ENCODE assay signal across 10 cellular contexts in genomic region chr19:17303940-17304267, GRCh38. TPM values are rescaled to one million over a fixed set of nuclear protein-coding genes. Genes with fewer than 3 reads are reported as not detected.
DNase-seq lines count a peak whose midpoint lies in the region; ATAC-seq and TF ChIP-seq lines count a peak whose summit lies in the region.
"Had no signal": no experiment of that assay in that cellular context is flagged by ENCODE, and none has a peak within 500 bp of the region (broad histone marks: within the 10 kb centered on the region; RNA-seq: fewer than 3 reads in every experiment).

No MANE protein-coding gene starts in this region.

- no peak for DNase-seq in activated CD8-positive, alpha-beta memory T cell treated with anti-CD3 and anti-CD28 coated beads, Interleukin-2, amount 10 ng/mL, durations not matched to agents 7 days and 5 days
- no peak for DNase-seq in activated CD8-positive, alpha-beta memory T cell treated with anti-CD3 and anti-CD28 coated beads, Interleukin-2, amount 50 U/mL, for 4 hours
- DNase-seq in activated naive CD8-positive, alpha-beta T cell treated with anti-CD3 and anti-CD28 coated beads for 36 hours = no peak
- DNase-seq in left lung (no peak), SIG-M5 treated with dmso at 0.1 percent for 504 hours (lab: John Stamatoyannopoulos, UW; ENCODE audit: unreplicated experiment) (no peak), EL (no peak), NCI-H1092 (lab: John Stamatoyannopoulos, UW) (no peak)

- H3K27ac ChIP-seq in left lung (peak overlapping the region; percentile 91 to 92), temporal lobe (ENCODE audit: low read depth, low read length) (peak overlapping the region; percentile 4)
- H3K27ac ChIP-seq: cardiac muscle cell, SJSA1 had no signal

- no peak for ATAC-seq in activated CD8-positive, alpha-beta memory T cell treated with anti-CD3 and anti-CD28 coated beads, Interleukin-2, amount 10 ng/mL, durations not matched to agents 7 days and 5 days
- ATAC-seq in left lung = peak; percentile 4

- peaks cover 1% of the 10 kb centered on the region for H3K36me3 Mint-ChIP-seq in activated CD8-positive, alpha-beta memory T cell treated with anti-CD3 and anti-CD28 coated beads, Interleukin-2, amount 10 ng/mL, durations not matched to agents 7 days and 5 days
- peaks cover 13% of the 10 kb centered on the region for H3K36me3 Mint-ChIP-seq in activated naive CD8-positive, alpha-beta T cell treated with anti-CD3 and anti-CD28 coated beads for 36 hours

- peaks cover 42% of the 10 kb centered on the region for H3K4me1 Mint-ChIP-seq in activated CD8-positive, alpha-beta memory T cell treated with anti-CD3 and anti-CD28 coated beads, Interleukin-2, amount 10 ng/mL, durations not matched to agents 7 days and 5 days
- peaks cover 30% of the 10 kb centered on the region for H3K4me1 Mint-ChIP-seq in activated naive CD8-positive, alpha-beta T cell treated with anti-CD3 and anti-CD28 coated beads for 36 hours

- H3K36me3 ChIP-seq in left lung = peaks cover 0 to 9% of the 10 kb centered on the region in 2 donors
- H3K36me3 ChIP-seq: cardiac muscle cell, SJSA1 had no signal

- peak overlapping the region in 1 of 2 donors; percentile 94 for H3K4me3 ChIP-seq in left lung

- H3K4me3 Mint-ChIP-seq in activated CD8-positive, alpha-beta memory T cell treated with anti-CD3 and anti-CD28 coated beads, Interleukin-2, amount 10 ng/mL, durations not matched to agents 7 days and 5 days = peak overlapping the region; percentile 56
- H3K4me3 Mint-ChIP-seq in activated naive CD8-positive, alpha-beta T cell treated with anti-CD3 and anti-CD28 coated beads for 36 hours = peak overlapping the region; percentile 66

- TF ChIP-seq CTCF in left lung (IDR thresholded peaks at IDR 0.05) = no peak

- no peaks in the 10 kb centered on the region for H3K9me3 Mint-ChIP-seq in activated CD8-positive, alpha-beta memory T cell treated with anti-CD3 and anti-CD28 coated beads, Interleukin-2, amount 10 ng/mL, durations not matched to agents 7 days and 5 days (ENCODE audit: low read depth)
- H3K9me3 Mint-ChIP-seq in activated naive CD8-positive, alpha-beta T cell treated with anti-CD3 and anti-CD28 coated beads for 36 hours = no peaks in the 10 kb centered on the region

- H3K9me3 ChIP-seq in left lung = no peaks in the 10 kb centered on the region
- H3K9me3 ChIP-seq: SJSA1 had no signal

- no peaks in the 10 kb centered on the region for H3K27me3 Mint-ChIP-seq in activated CD8-positive, alpha-beta memory T cell treated with anti-CD3 and anti-CD28 coated beads, Interleukin-2, amount 10 ng/mL, durations not matched to agents 7 days and 5 days
- no peaks in the 10 kb centered on the region for H3K27me3 Mint-ChIP-seq in activated naive CD8-positive, alpha-beta T cell treated with anti-CD3 and anti-CD28 coated beads for 36 hours

- peaks cover 18 to 63% of the 10 kb centered on the region in 2 donors for H3K4me1 ChIP-seq in left lung

- CTCF ChIA-PET in activated CD8-positive, alpha-beta memory T cell treated with anti-CD3 and anti-CD28 coated beads, Interleukin-2, amount 10 ng/mL, durations not matched to agents 7 days and 5 days (lab: Charles Lee) = interaction anchor here (0.6 to 1.6 kb wide), 5 partner anchors 10 to 82 kb away, joined by 4 to 9 read pairs (median 5); no protein-coding TSS in a partner anchor

- intact Hi-C loops in left lung (cut with DNase I) = no loop called here

- no peaks in the 10 kb centered on the region for H3K27me3 ChIP-seq in left lung
- H3K27me3 ChIP-seq: cardiac muscle cell, SJSA1 had no signal

- H3K27ac Mint-ChIP-seq in activated CD8-positive, alpha-beta memory T cell treated with anti-CD3 and anti-CD28 coated beads, Interleukin-2, amount 10 ng/mL, durations not matched to agents 7 days and 5 days = no peak overlapping the region
- peak overlapping the region; percentile 8 for H3K27ac Mint-ChIP-seq in activated naive CD8-positive, alpha-beta T cell treated with anti-CD3 and anti-CD28 coated beads for 36 hours

RNA-seq across cellular contexts. Expression of gene ABHD8, which starts 0.7 kb away (rescaled TPM):
- total RNA-seq in activated CD8-positive, alpha-beta memory T cell treated with anti-CD3 and anti-CD28 coated beads, Interleukin-2, amount 10 ng/mL, durations not matched to agents 7 days and 5 days = 10 to 100 TPM; 10.1 to 10.7 TPM
- 1 to 10 TPM; 4.1 to 4.9 TPM for total RNA-seq in activated naive CD8-positive, alpha-beta T cell treated with anti-CD3 and anti-CD28 coated beads for 36 hours
- total RNA-seq in left lung = 10 to 100 TPM; 16.9 to 17.1 TPM
- 18.7 TPM for total RNA-seq in temporal lobe

RNA-seq across cellular contexts. Expression of gene MRPL34, which starts 1.8 kb away (rescaled TPM):
- 100 to 1,000 TPM in 1 of 2 experiments, 10 to 100 TPM in 1; 94.7 to 115 TPM for total RNA-seq in activated CD8-positive, alpha-beta memory T cell treated with anti-CD3 and anti-CD28 coated beads, Interleukin-2, amount 10 ng/mL, durations not matched to agents 7 days and 5 days
- total RNA-seq in activated naive CD8-positive, alpha-beta T cell treated with anti-CD3 and anti-CD28 coated beads for 36 hours = 100 to 1,000 TPM; 122 to 128 TPM
- total RNA-seq in left lung (10 to 100 TPM; 72.9 to 91.9 TPM), temporal lobe (13.3 TPM)

RNA-seq across cellular contexts. Expression of gene DDA1, which starts 5.5 kb away (rescaled TPM):
- total RNA-seq in activated CD8-positive, alpha-beta memory T cell treated with anti-CD3 and anti-CD28 coated beads, Interleukin-2, amount 10 ng/mL, durations not matched to agents 7 days and 5 days = 10 to 100 TPM; 47.7 to 58.9 TPM
- total RNA-seq in activated naive CD8-positive, alpha-beta T cell treated with anti-CD3 and anti-CD28 coated beads for 36 hours = 10 to 100 TPM; 41.0 to 43.6 TPM
- total RNA-seq in left lung (10 to 100 TPM; 30.5 to 44.1 TPM), temporal lobe (11.8 TPM)

RNA-seq across cellular contexts. Expression of gene ANKLE1, which starts 22.2 kb away (rescaled TPM):
- total RNA-seq in activated CD8-positive, alpha-beta memory T cell treated with anti-CD3 and anti-CD28 coated beads, Interleukin-2, amount 10 ng/mL, durations not matched to agents 7 days and 5 days = 10 to 100 TPM in 1 of 2 experiments, 1 to 10 TPM in 1; 9.2 to 17.2 TPM
- 10 to 100 TPM; 22.9 to 23.2 TPM for total RNA-seq in activated naive CD8-positive, alpha-beta T cell treated with anti-CD3 and anti-CD28 coated beads for 36 hours
- total RNA-seq in left lung = under 1 TPM; 0.45 to 0.55 TPM
- 0.74 TPM for total RNA-seq in temporal lobe

RNA-seq across cellular contexts. Expression of gene ANO8, which starts 30.8 kb away (rescaled TPM):
- total RNA-seq in activated CD8-positive, alpha-beta memory T cell treated with anti-CD3 and anti-CD28 coated beads, Interleukin-2, amount 10 ng/mL, durations not matched to agents 7 days and 5 days = 10 to 100 TPM; 11.0 to 18.7 TPM
- 1 to 10 TPM; 2.5 to 2.7 TPM for total RNA-seq in activated naive CD8-positive, alpha-beta T cell treated with anti-CD3 and anti-CD28 coated beads for 36 hours
- total RNA-seq in left lung = 10 to 100 TPM; 18.0 to 21.0 TPM
- total RNA-seq in temporal lobe = 30.7 TPM
